ENCODE assay signal across 8 cellular contexts in genomic region chr3:20041197-20041780, GRCh38. TPM values are rescaled to one million over a fixed set of nuclear protein-coding genes. Genes with fewer than 3 reads are reported as not detected.
DNase-seq lines count a peak whose midpoint lies in the region; ATAC-seq, FAIRE-seq and TF ChIP-seq lines count a peak whose summit lies in the region.

No MANE protein-coding gene starts in this region.

- H3K27me3 ChIP-seq in prostate gland (replicated peaks; ENCODE audit: insufficient read depth) = no peaks in the 10 kb centered on the region

- no peaks in the 10 kb centered on the region for H3K36me3 ChIP-seq in prostate gland

- DNase-seq in GF-D8 (lab: John Stamatoyannopoulos, UW) (peak; percentile 38), H4 (ENCODE audit: low spot score) (peak; percentile 32), LHCN-M2 (ENCODE audit: low read depth) (peak; percentile 79), T-cell (peak; percentile 50 to 77 (median 64)), amniotic epithelial cell (ENCODE audit: low read depth) (peak; percentile 36), left ventricle myocardium superior (peak; percentile 95), prostate gland (ENCODE audit: low spot score) (peak; percentile 88), urothelium cell line (ENCODE audit: low spot score) (peak; percentile 78)

- CTCF ChIA-PET in T-cell (lab: Charles Lee) = interaction anchor here (0.6 to 1.6 kb wide), 11 partner anchors 11 to 185 kb away, joined by 3 to 6 read pairs (median 3); partner anchors contain the start of gene SGO1 (in 1 of the 2)

- POLR2A ChIA-PET in T-cell (lab: Charles Lee) = interaction anchor here (0.5 to 1.8 kb wide), 8 partner anchors 12 to 157 kb away, joined by 3 to 10 read pairs (median 4); partner anchors contain the start of gene SGO1 (in 1 of the 2)

- TF ChIP-seq POLR2A in prostate gland (IDR thresholded peaks at IDR 0.05) = peak; percentile 35

- FAIRE-seq in urothelium cell line (lab: Jason Lieb, UNC) = no peak

- H3K4me3 ChIP-seq in prostate gland = peak overlapping the region; percentile 62 to 74

- H3K9me3 Mint-ChIP-seq in T-cell = no peaks in the 10 kb centered on the region

- peak overlapping the region; percentile 91 to 96 for H3K27ac Mint-ChIP-seq in T-cell

- no peaks in the 10 kb centered on the region for H3K9me3 ChIP-seq in prostate gland

- ATAC-seq in T-cell (replicated peaks in 1 of 4) (peak; percentile 31 to 47 (median 34)), left ventricle myocardium superior (peak; percentile 86)

- intact Hi-C loops in left ventricle myocardium superior (cut with micrococcal nuclease) = no loop called here
- intact Hi-C loops in prostate gland (cut with DNase I) = loop anchor here (2.0 to 5.0 kb wide), 2 partner anchors 101 to 144 kb away; no protein-coding TSS in a partner anchor

- under 1% methylated on average over 20 of the region's 28 CpGs for WGBS in prostate gland

- H3K36me3 Mint-ChIP-seq in T-cell = no peaks in the 10 kb centered on the region

- peak overlapping the region; percentile 97 to 100 (median 97) for H3K4me3 Mint-ChIP-seq in T-cell

- H3K27ac ChIP-seq in prostate gland = peak overlapping the region; percentile 97

- H3K27me3 Mint-ChIP-seq in T-cell = no peaks in the 10 kb centered on the region

- H3K4me1 ChIP-seq in prostate gland (replicated peaks) = no peaks in the 10 kb centered on the region

- peaks cover 58 to 66% (median 63%) of the 10 kb centered on the region in 3 donors for H3K4me1 Mint-ChIP-seq in T-cell

- TF ChIP-seq CTCF in prostate gland (IDR thresholded peaks at IDR 0.05) = no peak

RNA-seq across cellular contexts. Expression of gene KAT2B, which starts 1.0 kb away (rescaled TPM):
- total RNA-seq in H4 (2014; rRNA removed; shearing (Covaris generic)) = 1.3 and 2.2 TPM in 2 replicates
- total RNA-seq in LHCN-M2 (2014; rRNA removed) = 13.2 and 15.2 TPM in 2 replicates
- polyA plus RNA-seq in LHCN-M2 (2012) = 3.1 TPM
- total RNA-seq in T-cell = 10 to 100 TPM; 49.5 to 98.8 (median 80.8) TPM
- total RNA-seq in left ventricle myocardium superior = 111 TPM
- 10 to 100 TPM; 16.4 to 31.7 TPM for total RNA-seq in prostate gland

RNA-seq across cellular contexts. Expression of gene PP2D1, which starts 29.2 kb away (rescaled TPM):
- not detected in 2 replicates for total RNA-seq in H4 (2014; rRNA removed; shearing (Covaris generic))
- total RNA-seq in LHCN-M2 (2014; rRNA removed) = not detected in 2 replicates
- polyA plus RNA-seq in LHCN-M2 (2012) = not detected
- total RNA-seq in T-cell = not detected
- total RNA-seq in left ventricle myocardium superior = not detected
- under 1 TPM in 1 of 2 donors, not detected in 1; 0.97 TPM for total RNA-seq in prostate gland

Comparison
In these comparisons a context has a peak if more than half of its experiments do, and no peak if none do; other contexts are left out.
1. Peak in every context shown above with its lines: DNase-seq, ATAC-seq, H3K4me3 ChIP-seq and H3K27ac ChIP-seq.
2. DNase-seq: peak in every context shown above with its lines; median percentile 95 in left ventricle myocardium superior; 88 in prostate gland; 79 in LHCN-M2; 78 in urothelium cell line; 64 in T-cell; 38 in GF-D8; 36 in amniotic epithelial cell; 32 in H4.